In genomic region chr15:66925721-66926120, GRCh38 we compare ENCODE assay signal across 24 cellular contexts.
"Had no signal": no experiment of that assay in that cellular context is flagged by ENCODE, and none has a peak within 500 bp of the region (broad histone marks: within the 10 kb centered on the region; RNA-seq: fewer than 3 reads in every experiment).

No MANE protein-coding gene starts in this region.

- DNase-seq: activated CD4-positive, alpha-beta memory T cell treated with anti-CD3 and anti-CD28 coated beads, Interleukin-2, amount 10 ng/mL, durations not matched to agents 7 days and 5 days; activated CD4-positive, alpha-beta T cell treated with anti-CD3 and anti-CD28 coated beads, Interleukin-2, amount 50 U/mL, for 1 hour; activated CD4-positive, CD25-positive, alpha-beta regulatory T cell; activated gamma-delta T cell treated with Interleukin-2 at 50 U/mL for 16 hours; activated naive CD4-positive, alpha-beta T cell treated with anti-CD3 and anti-CD28 coated beads, Interleukin-2, amount 50 U/mL, for 16 hours; activated naive CD8-positive, alpha-beta T cell treated with anti-CD3 and anti-CD28 coated beads, Interleukin-2, amount 10 ng/mL, durations not matched to agents 7 days and 5 days; activated T-cell treated with anti-CD3 and anti-CD28 coated beads for 4 hours; activated T-cell treated with anti-CD3 and anti-CD28 coated beads, Interleukin-2, amount 50 U/mL, for 48 hours; adrenal gland; anterior cingulate cortex; Karpas-422; MM.1S; NCI-H1105; NCI-H1436; NCI-H187; NCI-H2081 treated with DMSO at 0.1 percent for 48 hours; NCI-H446; NCI-H524; PC-3; SIG-M5; T-helper 17 cell; T-helper 9 cell had no signal

- H3K27me3 ChIP-seq: adrenal gland had no signal

- ATAC-seq: K562, PC-3, T-helper 17 cell had no signal

- H3K9me3 ChIP-seq: adrenal gland had no signal

- H3K36me3 ChIP-seq: adrenal gland had no signal

- H3K4me3 ChIP-seq: adrenal gland, K562 had no signal

- H3K27ac ChIP-seq: adrenal gland, VCaP had no signal
